In genomic region chr22:17874231-17874630, GRCh38 we compare ENCODE assay signal across 19 cellular contexts.
DNase-seq lines count a peak whose midpoint lies in the region; ATAC-seq and TF ChIP-seq lines count a peak whose summit lies in the region.
"Had no signal": no experiment of that assay in that cellular context is flagged by ENCODE, and none has a peak within 500 bp of the region (broad histone marks: within the 10 kb centered on the region; RNA-seq: fewer than 3 reads in every experiment).

No MANE protein-coding gene starts in this region.

- no peaks in the 10 kb centered on the region for H3K27me3 ChIP-seq in stomach smooth muscle (ENCODE audit: control insufficient read depth in 1 of 2, insufficient read depth in 2 of 2, low read length in 2 of 2)
- H3K27me3 ChIP-seq: BLaER1 had no signal

- in situ Hi-C loops in G401 (cut with HindIII; ENCODE audit: low sequenced_read_pairs): no loop called here

- H3K9me3 ChIP-seq in stomach smooth muscle (ENCODE audit: control insufficient read depth in 2 of 2, low read length in 2 of 2): no peaks in the 10 kb centered on the region
- H3K9me3 ChIP-seq: BLaER1, Caco-2, HAP-1 had no signal

- TF ChIP-seq EP300 in Ishikawa (IDR thresholded peaks at IDR 0.05; ENCODE audit: borderline replicate concordance): no peak

- peak overlapping the region; percentile 11 for H3K27ac ChIP-seq in stomach smooth muscle (ENCODE audit: low read length)
- H3K27ac ChIP-seq: BLaER1, C4-2B had no signal

- no peak for TF ChIP-seq RAD21 in Ishikawa (IDR thresholded peaks at IDR 0.05; ENCODE audit: low read depth)

- H3K4me1 ChIP-seq in stomach smooth muscle (ENCODE audit: control insufficient read depth, insufficient read depth, low read length): peaks cover 16% of the 10 kb centered on the region
- H3K4me1 ChIP-seq: Caco-2, HAP-1 had no signal

- no peak overlapping the region for H3K4me3 ChIP-seq in stomach smooth muscle (ENCODE audit: low read length in 2 of 2)
- H3K4me3 ChIP-seq: BLaER1, GM12878, HAP-1 had no signal

- H3K9ac ChIP-seq in stomach smooth muscle (ENCODE audit: low read length in 2 of 2): no peak overlapping the region
- H3K9ac ChIP-seq: BLaER1 had no signal

- no peak for ATAC-seq in GM18861 (IDR thresholded peaks at IDR 0.05; ENCODE audit: unreplicated experiment)
- ATAC-seq: CD8-positive, alpha-beta T cell; GM12878 had no signal

- peak; percentile 71 for DNase-seq in G401 (ENCODE audit: low spot score)
- DNase-seq in cerebellum (ENCODE audit: low spot score): peak; percentile 47
- DNase-seq in HK-2 (ENCODE audit: unreplicated experiment): no peak
- no peak for DNase-seq in activated gamma-delta T cell (lab: John Stamatoyannopoulos, UW)
- DNase-seq: Caco-2; CD4-positive, CD25-positive, alpha-beta regulatory T cell; CD8-positive, alpha-beta T cell; DMS153; DND-41; GDM1; GOT3; HFFc6 had no signal

- H3K36me3 ChIP-seq in stomach smooth muscle (ENCODE audit: control insufficient read depth in 2 of 2, insufficient read depth in 2 of 2, low read length in 2 of 2): peaks cover 44 to 58% of the 10 kb centered on the region in 2 donors

TF ChIP-seq in Ishikawa, 13 proteins besides CTCF, POLR2A, EP300 and RAD21:
- no peak for TF ChIP-seq REST (IDR thresholded peaks at IDR 0.05; ENCODE audit: low read depth)
- TF ChIP-seq TCF12 (IDR thresholded peaks at IDR 0.05; ENCODE audit: low read depth): no peak
- 0 out of 2 replicates have a peak, but pooled peaks have one; percentile 11 for TF ChIP-seq NFIC (IDR thresholded peaks at IDR 0.05)
- no peak for TF ChIP-seq TAF1 (IDR thresholded peaks at IDR 0.05; ENCODE audit: low read depth)
- no peak for TF ChIP-seq CREB1 (IDR thresholded peaks at IDR 0.05; ENCODE audit: low read depth)
- no peak for TF ChIP-seq TEAD4 (IDR thresholded peaks at IDR 0.05)
- TF ChIP-seq YY1 (IDR thresholded peaks at IDR 0.05; ENCODE audit: low read depth): no peak

Comparison
In these comparisons a context has a peak if more than half of its experiments do, and no peak if none do; other contexts are left out.
1. DNase-seq: peak in G401 (single experiment) and cerebellum (single experiment); none in HK-2 (single experiment) and activated gamma-delta T cell (single experiment).